In the genomic region with DNA sequence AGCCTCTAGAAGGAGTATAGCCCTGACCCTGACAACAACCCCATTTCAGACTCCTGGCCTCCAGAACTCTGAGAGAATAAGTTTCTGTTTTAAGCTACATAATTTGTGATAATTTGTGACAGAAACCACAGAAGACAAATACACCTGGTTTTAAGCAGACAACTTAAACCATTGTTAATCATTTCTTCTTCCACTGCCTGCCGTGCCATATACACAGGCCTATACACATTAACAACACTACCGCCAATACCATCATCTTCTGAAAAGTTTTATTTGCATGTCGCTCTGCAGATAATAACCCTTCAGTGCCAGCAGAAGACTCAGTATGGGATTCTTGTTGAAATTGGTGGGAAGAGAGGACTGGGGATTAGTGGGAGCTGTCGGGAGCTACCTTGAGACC, we compare ENCODE assay signal across 32 cellular contexts. TPM values are rescaled to one million over a fixed set of nuclear protein-coding genes. Genes with fewer than 3 reads are reported as not detected.
A peak's percentile ranks its signal among the peaks of the same experiment; 100 is the strongest.
DNase-seq lines count a peak whose midpoint lies in the region; ATAC-seq and TF ChIP-seq lines count a peak whose summit lies in the region.
"Had no signal": no experiment of that assay in that cellular context is flagged by ENCODE, and none has a peak within 500 bp of the region (broad histone marks: within the 10 kb centered on the region; RNA-seq: fewer than 3 reads in every experiment).

No MANE protein-coding gene starts in this region.

- no peaks in the 10 kb centered on the region for H3K4me1 ChIP-seq in psoas muscle
- H3K4me1 ChIP-seq: pancreas had no signal

- H3K27me3 ChIP-seq in psoas muscle (ENCODE audit: insufficient read depth in 3 of 3, low read length in 2 of 3), result no peaks in the 10 kb centered on the region
- H3K27me3 ChIP-seq: pancreas had no signal

- DNase-seq in NCI-H526 (lab: John Stamatoyannopoulos, UW) (no peak), psoas muscle (no peak), GM10266 (ENCODE audit: extremely low spot score) (no peak)
- DNase-seq in effector CD4-positive, alpha-beta T cell, result no peak
- DNase-seq: activated naive CD8-positive, alpha-beta T cell treated with anti-CD3 and anti-CD28 coated beads, Interleukin-2, amount 10 ng/mL, durations not matched to agents 7 days and 5 days; caudate nucleus; CD8-positive, alpha-beta T cell; dermis blood vessel endothelial cell; H9; NCI-H1105; NCI-H2029; NCI-H82; pancreas; right cardiac atrium; SK-N-SH; stimulated activated CD4-positive, alpha-beta T cell treated with anti-CD3 and anti-CD28 coated beads, Interleukin-12 subunit alpha, Interleukin-12 subunit beta, amount 100 ng/mL, for 4 hours; stimulated activated CD4-positive, alpha-beta T cell treated with anti-CD3 and anti-CD28 coated beads, Interleukin-4, amount 100 ng/mL, for 24 hours; stimulated activated naive B cell treated with anti-CD40 and anti-IgM and Interleukin-4, amounts not matched to agents 10 μg/mL and 1 μg/mL and 100 μg/mL, for 72 hours had no signal

- no peak overlapping the region for H3K27ac ChIP-seq in psoas muscle
- H3K27ac ChIP-seq: pancreas had no signal

- H3K9me3 ChIP-seq in psoas muscle, result no peaks in the 10 kb centered on the region
- H3K9me3 ChIP-seq: pancreas, SK-N-SH had no signal

- no peak overlapping the region for H3K4me3 ChIP-seq in psoas muscle
- H3K4me3 ChIP-seq: pancreas had no signal

- H3K36me3 ChIP-seq in psoas muscle (ENCODE audit: insufficient read depth in 1 of 2, low read depth in 1 of 2), result no peaks in the 10 kb centered on the region
- H3K36me3 ChIP-seq: pancreas had no signal

- no peak for TF ChIP-seq POLR2A in GM18505 (IDR thresholded peaks at IDR 0.05; ENCODE audit: borderline replicate concordance, extremely low read depth, insufficient read depth, insufficient read length)

- TF ChIP-seq CTCF in psoas muscle (IDR thresholded peaks at IDR 0.05) (no peak), GM10266 (IDR thresholded peaks at IDR 0.05; ENCODE audit: control insufficient read depth, insufficient read depth, low read depth, missing control alignments) (no peak)

- WGBS in psoas muscle, 3 donors, result 89 to 90% (median 90%) methylated on average over 4 of the region's 4 CpGs

- intact Hi-C loops in psoas muscle (cut with DNase I), result no loop called here

- ATAC-seq in GM18505 (IDR thresholded peaks at IDR 0.05; ENCODE audit: unreplicated experiment) (peak; percentile 20), GM19395 (IDR thresholded peaks at IDR 0.05; ENCODE audit: unreplicated experiment) (peak; percentile 51), HG02759 (IDR thresholded peaks at IDR 0.05; ENCODE audit: unreplicated experiment) (peak; percentile 63), HG03432 (IDR thresholded peaks at IDR 0.05; ENCODE audit: unreplicated experiment) (peak; percentile 52), psoas muscle (no peak)
- ATAC-seq: CD8-positive, alpha-beta T cell; pancreas; right cardiac atrium; stimulated activated naive B cell treated with anti-CD40 and anti-IgM and Interleukin-4, amounts not matched to agents 10 μg/mL and 1 μg/mL and 100 μg/mL, for 72 hours had no signal

RNA-seq across cellular contexts. Expression of a gene that starts 39.9 kb away (rescaled TPM):
- total RNA-seq in psoas muscle, result not detected
- not detected for polyA plus RNA-seq in psoas muscle
- total RNA-seq: A172; activated naive CD8-positive, alpha-beta T cell treated with anti-CD3 and anti-CD28 coated beads, Interleukin-2, amount 10 ng/mL, durations not matched to agents 7 days and 5 days; astrocyte; CD8-positive, alpha-beta T cell; dermis blood vessel endothelial cell; endothelial cell of umbilical vein; glomerular endothelial cell; H9; liver; mononuclear cell; pancreas; right cardiac atrium; temporal lobe; urinary bladder had no signal
- polyA plus RNA-seq: endothelial cell of umbilical vein, IgD-negative memory B cell, keratinocyte, liver, pancreas, right cardiac atrium, SK-N-SH, urinary bladder had no signal

Comparison
In these comparisons a context has a peak if more than half of its experiments do, and no peak if none do; other contexts are left out.
1. ATAC-seq: peak in GM18505 (single experiment), GM19395 (single experiment), HG02759 (single experiment) and HG03432 (single experiment); none in psoas muscle (0 of 4).